Comparison of ENCODE assay signal across 13 cellular contexts in the genomic region with DNA sequence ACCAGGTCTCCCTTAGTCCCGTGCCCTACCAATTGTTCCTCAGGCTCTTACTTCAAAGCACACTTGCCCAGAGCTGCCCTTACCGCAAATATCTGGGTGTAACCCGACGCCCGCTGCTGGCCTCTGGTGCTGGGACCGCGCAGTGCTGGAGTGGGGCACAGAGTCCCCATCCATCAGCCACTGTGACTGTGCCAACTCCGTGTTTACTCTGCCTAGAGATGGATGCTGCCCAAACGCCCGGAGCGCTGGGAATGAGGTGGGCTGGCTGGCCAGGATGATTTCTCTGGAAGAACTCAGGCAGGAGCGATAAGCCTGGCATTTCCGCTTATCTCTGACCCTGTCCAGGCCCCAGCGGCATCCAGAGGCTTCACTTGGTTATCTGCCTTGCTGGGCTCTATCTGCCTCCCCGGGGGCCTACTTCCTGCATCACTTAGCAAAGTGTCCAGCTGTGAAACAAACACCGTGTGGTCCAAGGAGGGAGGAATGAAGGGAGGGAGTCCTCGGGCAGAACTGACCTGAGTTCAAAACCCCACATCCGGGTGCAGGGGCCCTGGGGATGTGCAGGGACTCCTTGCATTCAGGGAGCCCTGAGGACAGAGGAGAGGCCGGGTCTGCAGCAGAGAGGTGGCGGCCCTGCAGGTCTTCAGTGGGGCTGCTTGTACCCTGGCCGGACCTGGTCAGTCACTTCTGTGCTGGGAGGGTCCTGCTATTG. TPM values are rescaled to one million over a fixed set of nuclear protein-coding genes. Genes with fewer than 3 reads are reported as not detected.
DNase-seq lines count a peak whose midpoint lies in the region; ATAC-seq and TF ChIP-seq lines count a peak whose summit lies in the region.
"Had no signal": no experiment of that assay in that cellular context is flagged by ENCODE, and none has a peak within 500 bp of the region (broad histone marks: within the 10 kb centered on the region; RNA-seq: fewer than 3 reads in every experiment).

No MANE protein-coding gene starts in this region.

- no peak overlapping the region for H3K27ac Mint-ChIP-seq in MCF 10A (ENCODE audit: low read depth, unreplicated experiment)
- H3K27ac Mint-ChIP-seq: activated naive CD8-positive, alpha-beta T cell treated with anti-CD3 and anti-CD28 coated beads, Interleukin-2, amount 10 ng/mL, durations not matched to agents 7 days and 5 days had no signal

- H3K27me3 Mint-ChIP-seq in MCF 10A (ENCODE audit: insufficient read depth, unreplicated experiment) = peaks cover 34% of the 10 kb centered on the region

- no peaks in the 10 kb centered on the region for H3K4me1 Mint-ChIP-seq in MCF 10A (ENCODE audit: insufficient read depth, unreplicated experiment)
- H3K4me1 Mint-ChIP-seq: activated naive CD8-positive, alpha-beta T cell treated with anti-CD3 and anti-CD28 coated beads, Interleukin-2, amount 10 ng/mL, durations not matched to agents 7 days and 5 days had no signal

- DNase-seq in MCF 10A (ENCODE audit: unreplicated experiment) (peak; percentile 12), breast epithelium (ENCODE audit: low spot score in 2 of 2) (no peak), SW480 (ENCODE audit: low spot score) (peak; percentile 75), left kidney (ENCODE audit: low read depth, low spot score) (peak; percentile 59), tibial artery (no peak), ureter (ENCODE audit: low spot score) (no peak), mucosa of gallbladder (ENCODE audit: low spot score) (no peak)
- DNase-seq: activated CD4-positive, alpha-beta T cell treated with anti-CD3 and anti-CD28 coated beads, Interleukin-2, amount 50 U/mL, for 1 hour; activated naive CD8-positive, alpha-beta T cell treated with anti-CD3 and anti-CD28 coated beads, Interleukin-2, amount 10 ng/mL, durations not matched to agents 7 days and 5 days; AML-193; stimulated activated CD4-positive, alpha-beta T cell treated with anti-CD3 and anti-CD28 coated beads, Interleukin-4, amount 100 ng/mL, for 4 hours had no signal

- H3K36me3 ChIP-seq in breast epithelium (no peaks in the 10 kb centered on the region), tibial artery (no peaks in the 10 kb centered on the region)
- H3K36me3 ChIP-seq: suprapubic skin had no signal

- TF ChIP-seq POLR2A in breast epithelium (IDR thresholded peaks at IDR 0.05) = no peak

- H3K27ac ChIP-seq in breast epithelium (no peak overlapping the region), tibial artery (no peak overlapping the region)
- H3K27ac ChIP-seq: suprapubic skin had no signal

- POLR2A ChIA-PET in MCF 10A (lab: Yijun Ruan, JAX) = interaction anchor here (0.6 kb wide), 1 partner anchor 65 kb away, joined by 3 read pairs; no protein-coding TSS in a partner anchor

- no peak for ATAC-seq in GM19351 (IDR thresholded peaks at IDR 0.05; ENCODE audit: unreplicated experiment)

- intact Hi-C loops in MCF 10A (cut with micrococcal nuclease) = no loop called here
- intact Hi-C loops in breast epithelium (cut with DNase I; ENCODE audit: low total_unique reads) = no loop called here
- intact Hi-C loops in tibial artery (cut with DNase I; ENCODE audit: low total_unique reads) = no loop called here

- H3K4me3 Mint-ChIP-seq in MCF 10A (ENCODE audit: unreplicated experiment) = no peak overlapping the region
- H3K4me3 Mint-ChIP-seq: activated naive CD8-positive, alpha-beta T cell treated with anti-CD3 and anti-CD28 coated beads, Interleukin-2, amount 10 ng/mL, durations not matched to agents 7 days and 5 days had no signal

- TF ChIP-seq CTCF in MCF 10A (IDR thresholded peaks at IDR 0.05; ENCODE audit: unreplicated experiment) (no peak), breast epithelium (IDR thresholded peaks at IDR 0.05) (no peak), tibial artery (IDR thresholded peaks at IDR 0.05) (no peak)

- CTCF ChIA-PET in MCF 10A (lab: Yijun Ruan, JAX) = interaction anchor here (0.9 kb wide), 1 partner anchor 14 kb away, joined by 3 read pairs; no protein-coding TSS in a partner anchor

- H3K9me3 Mint-ChIP-seq in MCF 10A (ENCODE audit: unreplicated experiment) = no peaks in the 10 kb centered on the region
- H3K9me3 Mint-ChIP-seq: activated naive CD8-positive, alpha-beta T cell treated with anti-CD3 and anti-CD28 coated beads, Interleukin-2, amount 10 ng/mL, durations not matched to agents 7 days and 5 days had no signal

- H3K9me3 ChIP-seq in breast epithelium (no peaks in the 10 kb centered on the region), tibial artery (no peaks in the 10 kb centered on the region)
- H3K9me3 ChIP-seq: suprapubic skin had no signal

- no TSS peak for BruUV-seq in MCF 10A (replicated peaks; lab: Mats Ljungman, UMichigan)

- peaks cover 6% of the 10 kb centered on the region for H3K36me3 Mint-ChIP-seq in MCF 10A (ENCODE audit: insufficient read depth, unreplicated experiment)
- H3K36me3 Mint-ChIP-seq: activated naive CD8-positive, alpha-beta T cell treated with anti-CD3 and anti-CD28 coated beads, Interleukin-2, amount 10 ng/mL, durations not matched to agents 7 days and 5 days had no signal

- H3K4me1 ChIP-seq in breast epithelium (no peaks in the 10 kb centered on the region), tibial artery (peaks cover 0 to 8% (median 3%) of the 10 kb centered on the region in 4 donors)
- H3K4me1 ChIP-seq: suprapubic skin had no signal

- H3K4me3 ChIP-seq in breast epithelium = no peak overlapping the region
- H3K4me3 ChIP-seq in tibial artery = no peak overlapping the region
- H3K4me3 ChIP-seq: suprapubic skin had no signal

- peaks cover 0 to 11% of the 10 kb centered on the region in 2 donors for H3K27me3 ChIP-seq in breast epithelium
- H3K27me3 ChIP-seq in tibial artery = peaks cover 0 to 5% of the 10 kb centered on the region in 2 donors

RNA-seq across cellular contexts. Expression of a gene that starts 9.4 kb away (rescaled TPM):
- total RNA-seq in MCF 10A (2022) (0.05 TPM in 1 of 2 replicates, not detected in the other), breast epithelium (under 1 TPM in 2 of 3 donors, not detected in 1; 0.48 to 0.59 TPM), ureter (0.44 TPM), mucosa of gallbladder (1.2 TPM)

Comparison
In these comparisons a context has a peak if more than half of its experiments do, and no peak if none do; other contexts are left out.
1. DNase-seq: peak in MCF 10A (single experiment), SW480 (single experiment) and left kidney (single experiment); none in breast epithelium (0 of 2), tibial artery (0 of 2), ureter (single experiment) and mucosa of gallbladder (single experiment).